Comparison of ENCODE assay signal across 18 cellular contexts in the genomic region with DNA sequence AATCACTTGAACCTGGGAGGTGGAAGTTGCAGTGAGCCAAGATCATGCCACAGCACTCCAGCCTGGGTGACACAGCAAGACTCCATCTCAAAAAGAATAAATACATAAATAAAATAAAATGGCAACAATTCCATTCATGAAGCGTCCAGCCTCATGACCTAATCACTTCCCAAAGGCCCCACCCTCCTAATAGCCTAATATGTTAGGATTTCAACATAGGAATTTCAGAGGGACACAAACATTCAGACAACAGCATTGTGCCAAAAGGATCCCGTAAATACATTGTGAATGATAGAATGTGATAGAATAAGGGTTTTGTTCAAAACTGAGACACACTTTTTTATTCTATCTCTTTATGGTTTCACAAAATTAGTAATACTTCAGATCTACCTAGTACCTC.
"Had no signal": no experiment of that assay in that cellular context is flagged by ENCODE, and none has a peak within 500 bp of the region (broad histone marks: within the 10 kb centered on the region; RNA-seq: fewer than 3 reads in every experiment).

No MANE protein-coding gene starts in this region.

- H3K4me3 ChIP-seq: colonic mucosa, esophagus squamous epithelium, left lung, lower lobe of right lung, right atrium auricular region, sigmoid colon, thyroid gland, upper lobe of left lung, uterus had no signal

- H3K36me3 ChIP-seq: colonic mucosa, esophagus squamous epithelium, left lung, lower lobe of right lung, right atrium auricular region, sigmoid colon, thyroid gland, upper lobe of left lung, uterus had no signal

- H3K9me3 ChIP-seq: colonic mucosa, esophagus squamous epithelium, left lung, lower lobe of right lung, right atrium auricular region, sigmoid colon, thyroid gland, upper lobe of left lung, uterus had no signal

- DNase-seq: colonic mucosa; dermis blood vessel endothelial cell; esophagus squamous epithelium; foreskin fibroblast; immature natural killer cell; left lung; lower lobe of right lung; natural killer cell; posterior cingulate gyrus; sigmoid colon; small intestine; stimulated activated CD4-positive, alpha-beta T cell treated with anti-CD3 and anti-CD28 coated beads, Interleukin-12 subunit alpha, Interleukin-12 subunit beta, amount 100 ng/mL, for 4 hours; stimulated activated CD4-positive, alpha-beta T cell treated with anti-CD3 and anti-CD28 coated beads, Interleukin-2, amount 100 ng/mL, for 48 hours; stimulated activated naive CD4-positive, alpha-beta T cell treated with Interleukin-2 at 50 U/mL for 16 hours; thyroid gland; upper lobe of left lung; uterus had no signal

- H3K4me1 ChIP-seq: colonic mucosa, right atrium auricular region, sigmoid colon, uterus had no signal

- H3K27me3 ChIP-seq: colonic mucosa, esophagus squamous epithelium, left lung, right atrium auricular region, sigmoid colon, thyroid gland, upper lobe of left lung, uterus had no signal

- H3K27ac ChIP-seq: colonic mucosa, left lung, lower lobe of right lung, right atrium auricular region, thyroid gland, upper lobe of left lung, uterus had no signal
